Comparison of ENCODE assay signal across 31 cellular contexts in the genomic region with DNA sequence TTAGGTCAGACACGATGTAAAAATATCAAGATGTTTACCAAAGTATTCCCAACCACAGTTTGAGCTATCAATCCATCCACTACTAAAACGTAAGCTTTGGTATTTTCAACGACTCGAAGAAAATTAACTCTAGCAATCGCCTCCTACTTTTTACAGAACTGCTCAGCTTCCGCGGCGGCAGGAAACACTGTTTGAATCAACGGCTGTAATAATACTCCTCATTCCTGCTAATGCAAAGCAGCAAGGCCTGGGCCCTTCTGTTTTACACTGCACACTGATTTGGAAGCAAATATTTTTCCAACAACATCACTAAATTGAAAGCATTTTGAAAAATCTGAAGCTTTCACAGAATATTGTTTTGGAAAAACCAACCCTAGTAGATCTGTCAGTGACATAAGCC.
DNase-seq lines count a peak whose midpoint lies in the region; ATAC-seq and TF ChIP-seq lines count a peak whose summit lies in the region.
"Had no signal": no experiment of that assay in that cellular context is flagged by ENCODE, and none has a peak within 500 bp of the region (broad histone marks: within the 10 kb centered on the region; RNA-seq: fewer than 3 reads in every experiment).

No MANE protein-coding gene starts in this region.

- H3K14ac ChIP-seq in neuronal stem cell (ENCODE audit: low read length), result no peak overlapping the region

- DNase-seq in AG04449 (ENCODE audit: low read depth, low spot score), result no peak
- no peak for DNase-seq in GM23338 (ENCODE audit: low spot score)
- peak; percentile 25 for DNase-seq in fibroblast of mammary gland (ENCODE audit: low read depth)
- DNase-seq in neuronal stem cell (ENCODE audit: low spot score), result no peak
- DNase-seq in KBM-7, result no peak
- no peak for DNase-seq in GM13976 (ENCODE audit: low spot score)
- DNase-seq in cerebellar nuclear complex (lab: John Stamatoyannopoulos, UW), result no peak
- DNase-seq in NCI-H1105 (lab: John Stamatoyannopoulos, UW), result no peak
- DNase-seq: activated CD4-positive, alpha-beta memory T cell treated with anti-CD3 and anti-CD28 coated beads, Interleukin-2, amount 10 ng/mL, durations not matched to agents 7 days and 5 days; BE2C; CD8-positive, alpha-beta memory T cell; DMS53; endodermal cell; esophagus squamous epithelium; GF-D8; lower lobe of right lung; MM.1S; NCI-H1417 treated with DMSO at 0.1 percent for 48 hours; NCI-H345; NCI-H748 treated with DMSO at 0.1 percent for 48 hours; sigmoid colon; stimulated activated naive CD4-positive, alpha-beta T cell; T-helper 17 cell had no signal

- TF ChIP-seq CTCF in AG04449 (IDR thresholded peaks at IDR 0.05; ENCODE audit: insufficient read depth, low read length, missing control alignments) (no peak), GM23338 (conservative IDR thresholded peaks at IDR 0.05; ENCODE audit: low read depth in 2 of 2) (no peak), fibroblast of mammary gland (conservative IDR thresholded peaks at IDR 0.05; ENCODE audit: control insufficient read depth, insufficient read depth, low read depth, low read length) (no peak), GM13976 (IDR thresholded peaks at IDR 0.05; ENCODE audit: borderline replicate concordance, control extremely low read depth, extremely low read depth, insufficient read depth, missing control alignments) (no peak)

- POLR2A ChIA-PET in AG04449 (lab: Yijun Ruan, JAX), result no interaction called here

- CTCF ChIA-PET in AG04449 (lab: Yijun Ruan, JAX), result interaction anchor here (1.4 kb wide), 1 partner anchor 199 kb away, joined by 5 read pairs; no protein-coding TSS in a partner anchor

- H4K8ac ChIP-seq in neuronal stem cell (ENCODE audit: low read depth, low read length), result no peak overlapping the region

- H3K36me3 Mint-ChIP-seq in GM23338 (ENCODE audit: low read depth), result no peaks in the 10 kb centered on the region
- H3K36me3 Mint-ChIP-seq: activated naive CD4-positive, alpha-beta T cell treated with anti-CD3 and anti-CD28 coated beads, Interleukin-2, amount 50 U/mL, for 24 hours; CD8-positive, alpha-beta memory T cell had no signal

- H3K27me3 Mint-ChIP-seq in GM23338 (ENCODE audit: insufficient read depth, low read depth, poor library complexity), result no peaks in the 10 kb centered on the region
- H3K27me3 Mint-ChIP-seq: activated CD4-positive, alpha-beta memory T cell treated with anti-CD3 and anti-CD28 coated beads, Interleukin-2, amount 10 ng/mL, durations not matched to agents 7 days and 5 days had no signal

- H3K4me3 ChIP-seq in AG04449 (ENCODE audit: low read depth, low read length) (peak overlapping the region; percentile 16), GM23338 (no peak overlapping the region), fibroblast of mammary gland (ENCODE audit: control insufficient read depth, low read depth, low read length) (peak overlapping the region; percentile 16), neuronal stem cell (ENCODE audit: low read length in 2 of 2) (no peak overlapping the region)
- H3K4me3 ChIP-seq: cardiac muscle cell, esophagus squamous epithelium, lower lobe of right lung, sigmoid colon, suprapubic skin had no signal

- no peak for ATAC-seq in GM23338
- ATAC-seq: activated CD4-positive, CD25-positive, alpha-beta regulatory T cell treated with anti-CD3 and anti-CD28 coated beads, Interleukin-2, amount 50 U/mL, for 24 hours; lower lobe of right lung; SK-N-SH treated with all-trans-retinoic acid at 6 μM for 48 hours; T-helper 17 cell had no signal

- no peak overlapping the region for H3K23ac ChIP-seq in neuronal stem cell (ENCODE audit: low read depth, low read length, poor library complexity)

- H3K4me1 ChIP-seq in GM23338 (ENCODE audit: insufficient read depth), result 0 out of 2 replicates have a peak, but pooled peaks cover 3% of the 10 kb centered on the region
- H3K4me1 ChIP-seq in neuronal stem cell (ENCODE audit: control insufficient read depth in 2 of 2, insufficient read depth in 1 of 2, low read depth in 1 of 2, low read length in 2 of 2), result no peaks in the 10 kb centered on the region
- H3K4me1 ChIP-seq: BE2C, lower lobe of right lung had no signal

- H3K27me3 ChIP-seq in GM23338 (ENCODE audit: insufficient read depth), result no peaks in the 10 kb centered on the region
- no peaks in the 10 kb centered on the region for H3K27me3 ChIP-seq in neuronal stem cell (ENCODE audit: control insufficient read depth in 3 of 3, insufficient read depth in 3 of 3, low read depth in 1 of 3, low read length in 3 of 3)
- H3K27me3 ChIP-seq: BE2C, cardiac muscle cell, esophagus squamous epithelium, sigmoid colon, suprapubic skin had no signal

- H2BK12ac ChIP-seq in neuronal stem cell (ENCODE audit: low read length), result no peak overlapping the region

- H3K27ac Mint-ChIP-seq in GM23338, result no peak overlapping the region
- H3K27ac Mint-ChIP-seq: activated CD4-positive, alpha-beta memory T cell treated with anti-CD3 and anti-CD28 coated beads, Interleukin-2, amount 10 ng/mL, durations not matched to agents 7 days and 5 days; activated naive CD4-positive, alpha-beta T cell treated with anti-CD3 and anti-CD28 coated beads, Interleukin-2, amount 50 U/mL, for 24 hours; activated T-helper 2 cell treated with anti-CD3 and anti-CD28 coated beads, Interferon-gamma antibody, Interleukin-2, Interleukin-4, amounts not matched to agents 10 μg/mL and 5 μg/mL and 100 μg/mL, durations not matched to agents 14 hours and 24 hours and 36 hours; CD8-positive, alpha-beta memory T cell; endodermal cell; T-helper 17 cell had no signal

- peaks cover 3% of the 10 kb centered on the region; the same call in 2 of the 3 replicates for H3K4me1 Mint-ChIP-seq in GM23338
- H3K4me1 Mint-ChIP-seq: activated CD4-positive, alpha-beta memory T cell treated with anti-CD3 and anti-CD28 coated beads, Interleukin-2, amount 10 ng/mL, durations not matched to agents 7 days and 5 days; activated naive CD4-positive, alpha-beta T cell treated with anti-CD3 and anti-CD28 coated beads, Interleukin-2, amount 50 U/mL, for 24 hours; CD8-positive, alpha-beta memory T cell; endodermal cell; T-helper 17 cell had no signal

- H3K36me3 ChIP-seq in GM23338 (ENCODE audit: insufficient read depth) (no peaks in the 10 kb centered on the region), neuronal stem cell (replicated peaks in 1 of 2; ENCODE audit: control insufficient read depth in 2 of 2, insufficient read depth in 2 of 2, low read length in 2 of 2) (no peaks in the 10 kb centered on the region)
- H3K36me3 ChIP-seq: BE2C, cardiac muscle cell, esophagus squamous epithelium, lower lobe of right lung, sigmoid colon, suprapubic skin had no signal

- H3K9ac ChIP-seq in neuronal stem cell (ENCODE audit: low read depth, low read length, poor library complexity), result no peak overlapping the region
- H3K9ac ChIP-seq: KMS-11 had no signal

- no peak overlapping the region for H2BK15ac ChIP-seq in neuronal stem cell (ENCODE audit: low read length)

- H3K18ac ChIP-seq in neuronal stem cell (ENCODE audit: low read length), result no peak overlapping the region

- H3K4me2 ChIP-seq in GM23338, result no peak overlapping the region
- no peak overlapping the region for H3K4me2 ChIP-seq in neuronal stem cell (ENCODE audit: insufficient read depth, low read length, poor library complexity, severe bottlenecking)
- H3K4me2 ChIP-seq: KMS-11 had no signal

- no peak overlapping the region for H3K4me3 Mint-ChIP-seq in GM23338
- H3K4me3 Mint-ChIP-seq: activated CD4-positive, alpha-beta memory T cell treated with anti-CD3 and anti-CD28 coated beads, Interleukin-2, amount 10 ng/mL, durations not matched to agents 7 days and 5 days; activated naive CD4-positive, alpha-beta T cell treated with anti-CD3 and anti-CD28 coated beads, Interleukin-2, amount 50 U/mL, for 24 hours; CD8-positive, alpha-beta memory T cell; endodermal cell; neural crest cell; T-helper 17 cell had no signal

- H4K91ac ChIP-seq in neuronal stem cell (ENCODE audit: low read depth, low read length, poor library complexity), result no peak overlapping the region

- no peaks in the 10 kb centered on the region for H3K9me3 ChIP-seq in neuronal stem cell (replicated peaks in 1 of 2; ENCODE audit: control insufficient read depth in 2 of 2, insufficient read depth in 1 of 2, low read depth in 1 of 2, low read length in 2 of 2)
- H3K9me3 ChIP-seq: BE2C, esophagus squamous epithelium, lower lobe of right lung, sigmoid colon, suprapubic skin had no signal

- H3K27ac ChIP-seq in GM23338 (ENCODE audit: low read depth), result no peak overlapping the region
- H3K27ac ChIP-seq in neuronal stem cell (replicated peaks; ENCODE audit: low read length), result no peak overlapping the region
- H3K27ac ChIP-seq: cardiac muscle cell, KMS-11, lower lobe of right lung, sigmoid colon, suprapubic skin had no signal

- H3K79me1 ChIP-seq in neuronal stem cell (ENCODE audit: low read depth, low read length), result no peaks in the 10 kb centered on the region

- H2AFZ ChIP-seq in GM23338 (peak overlapping the region; percentile 45), neuronal stem cell (ENCODE audit: low read length) (peak overlapping the region; percentile 8)

- no peaks in the 10 kb centered on the region for H3K9me3 Mint-ChIP-seq in GM23338
- H3K9me3 Mint-ChIP-seq: activated CD4-positive, alpha-beta memory T cell treated with anti-CD3 and anti-CD28 coated beads, Interleukin-2, amount 10 ng/mL, durations not matched to agents 7 days and 5 days; activated naive CD4-positive, alpha-beta T cell treated with anti-CD3 and anti-CD28 coated beads, Interleukin-2, amount 50 U/mL, for 24 hours; activated T-helper 2 cell treated with anti-CD3 and anti-CD28 coated beads, Interferon-gamma antibody, Interleukin-2, Interleukin-4, amounts not matched to agents 10 μg/mL and 5 μg/mL and 100 μg/mL, durations not matched to agents 14 hours and 24 hours and 36 hours; endodermal cell; neural crest cell had no signal

- H3F3A ChIP-seq in GM23338 (replicated peaks; ENCODE audit: low read depth), result no peaks in the 10 kb centered on the region

- no peak overlapping the region for H3K4ac ChIP-seq in neuronal stem cell (ENCODE audit: low read length)

- no peak overlapping the region for H2BK5ac ChIP-seq in neuronal stem cell (ENCODE audit: low read length)

- H3K9me2 ChIP-seq in GM23338 (ENCODE audit: insufficient read depth), result no peaks in the 10 kb centered on the region

- no CpG with 5 or more reads among the region's 9 CpGs for WGBS in neuronal stem cell (ENCODE audit: extremely low coverage in 2 of 2, insufficient read length in 2 of 2, insufficient replicate concordance in 1 of 2), 2 donors

- H2BK120ac ChIP-seq in neuronal stem cell (ENCODE audit: low read depth, low read length), result no peak overlapping the region

- H2AK5ac ChIP-seq in neuronal stem cell (ENCODE audit: low read depth, low read length), result no peak overlapping the region

- in situ Hi-C loops in KBM-7 (cut with MboI; ENCODE audit: low pct_unique_long_range_greater_than_20kb, low sequenced_read_pairs) (no loop called here), GM13976 (cut with MboI; ENCODE audit: low sequenced_read_pairs, unreplicated experiment) (no loop called here)

- H3K79me2 ChIP-seq in GM23338 (replicated peaks; ENCODE audit: insufficient read depth), result no peaks in the 10 kb centered on the region

- H4K20me1 ChIP-seq in GM23338 (replicated peaks; ENCODE audit: insufficient read depth), result no peaks in the 10 kb centered on the region

TF ChIP-seq in GM23338, 12 proteins besides CTCF, POLR2A, EP300 and RAD21 (continues in another document):
- TF ChIP-seq ZNF331 (CRISPR knock-in tag; IDR thresholded peaks at IDR 0.05; ENCODE audit: low read depth) (no peak), STAT1 (IDR thresholded peaks at IDR 0.05; ENCODE audit: unreplicated experiment) (no peak), JUNB (IDR thresholded peaks at IDR 0.05; ENCODE audit: unreplicated experiment) (no peak)

Comparison
In these comparisons a context has a peak if more than half of its experiments do, and no peak if none do; other contexts are left out.
1. H3K4me3 ChIP-seq: peak in AG04449 (single experiment) and fibroblast of mammary gland (single experiment); none in GM23338 (single experiment) and neuronal stem cell (0 of 2).